ENCODE assay signal across 1 cellular context in the genomic region with DNA sequence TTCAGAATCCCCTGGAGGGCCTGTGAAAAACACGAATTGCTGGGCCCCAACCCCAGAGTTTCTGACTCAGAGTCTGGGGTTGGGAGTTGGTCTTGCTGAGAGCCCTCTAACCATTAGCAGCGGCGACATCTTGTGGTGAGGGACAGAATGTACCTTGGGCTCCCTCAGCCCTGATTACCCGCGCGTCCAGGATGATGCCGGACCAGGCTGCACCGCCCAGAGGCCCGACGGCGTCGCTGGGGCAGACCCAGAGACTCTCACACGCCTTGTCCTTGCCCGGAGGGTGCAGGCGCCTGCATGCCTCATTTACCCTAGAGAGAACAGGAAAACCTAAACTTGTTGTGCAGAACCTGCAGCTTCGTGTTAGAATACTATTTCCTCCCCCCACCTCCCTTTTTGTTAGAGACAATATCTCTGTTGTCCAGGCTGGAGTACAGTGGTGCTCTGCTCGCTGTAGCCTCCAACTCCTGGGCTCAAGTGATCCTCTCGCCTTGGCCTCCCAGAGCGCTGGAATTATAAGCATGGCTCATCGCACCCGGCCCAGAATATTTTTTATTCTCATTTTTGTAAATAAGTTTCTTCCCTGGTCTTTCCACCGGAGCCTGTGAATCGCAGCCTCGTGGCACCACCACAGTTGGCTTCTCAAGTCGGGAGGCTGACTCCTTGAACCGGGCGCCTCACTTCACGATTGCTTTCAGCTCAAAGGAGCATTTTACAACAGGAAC.
A peak's percentile ranks its signal among the peaks of the same experiment; 100 is the strongest.
TF ChIP-seq lines count a peak whose summit lies in the region.

No MANE protein-coding gene starts in this region.

TF ChIP-seq in HepG2, 621 proteins besides CTCF, POLR2A, EP300 and RAD21 (continued from another document):
- TF ChIP-seq, protein P1, sequence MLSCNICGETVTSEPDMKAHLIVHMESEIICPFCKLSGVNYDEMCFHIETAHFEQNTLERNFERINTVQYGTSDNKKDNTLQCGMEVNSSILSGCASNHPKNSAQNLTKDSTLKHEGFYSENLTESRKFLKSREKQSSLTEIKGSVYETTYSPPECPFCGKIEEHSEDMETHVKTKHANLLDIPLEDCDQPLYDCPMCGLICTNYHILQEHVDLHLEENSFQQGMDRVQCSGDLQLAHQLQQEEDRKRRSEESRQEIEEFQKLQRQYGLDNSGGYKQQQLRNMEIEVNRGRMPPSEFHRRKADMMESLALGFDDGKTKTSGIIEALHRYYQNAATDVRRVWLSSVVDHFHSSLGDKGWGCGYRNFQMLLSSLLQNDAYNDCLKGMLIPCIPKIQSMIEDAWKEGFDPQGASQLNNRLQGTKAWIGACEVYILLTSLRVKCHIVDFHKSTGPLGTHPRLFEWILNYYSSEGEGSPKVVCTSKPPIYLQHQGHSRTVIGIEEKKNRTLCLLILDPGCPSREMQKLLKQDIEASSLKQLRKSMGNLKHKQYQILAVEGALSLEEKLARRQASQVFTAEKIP (CRISPR knock-in tag; IDR thresholded peaks at IDR 0.05; ENCODE audit: borderline replicate concordance): no peak
- TF ChIP-seq TBX2 (CRISPR knock-in tag; IDR thresholded peaks at IDR 0.05; ENCODE audit: borderline replicate concordance) (peak; percentile 36; the same call in 1 of the 2 replicates), SMC3 (IDR thresholded peaks at IDR 0.05; ENCODE audit: low read length) (peak; percentile 73), ZNF749 (CRISPR knock-in tag; IDR thresholded peaks at IDR 0.05; ENCODE audit: borderline replicate concordance) (no peak), DR1 (CRISPR knock-in tag; IDR thresholded peaks at IDR 0.05) (no peak), RBM39 (IDR thresholded peaks at IDR 0.05; ENCODE audit: low read depth, low read length, poor library complexity, severe bottlenecking) (no peak), KDM5B (CRISPR knock-in tag; IDR thresholded peaks at IDR 0.05; ENCODE audit: borderline replicate concordance) (peak; percentile 55; the same call in 1 of the 2 replicates), ZNF777 (CRISPR knock-in tag; IDR thresholded peaks at IDR 0.05) (peak; percentile 98), ZNF614 (CRISPR knock-in tag; IDR thresholded peaks at IDR 0.05; ENCODE audit: borderline replicate concordance) (no peak), ATAD3A (CRISPR knock-in tag; IDR thresholded peaks at IDR 0.05) (no peak), SOX5 (CRISPR knock-in tag; IDR thresholded peaks at IDR 0.05; ENCODE audit: borderline replicate concordance) (peak; percentile 37; the same call in 1 of the 2 replicates), FOXA1 (IDR thresholded peaks at IDR 0.05) (no peak), FOXA1 (CRISPR knock-in tag; IDR thresholded peaks at IDR 0.05) (peak; percentile 28; the same call in 1 of the 2 replicates), GATAD1 (CRISPR knock-in tag; IDR thresholded peaks at IDR 0.05) (no peak), GFI1 (CRISPR knock-in tag; IDR thresholded peaks at IDR 0.05; ENCODE audit: borderline replicate concordance) (no peak), ZNF569 (CRISPR knock-in tag; IDR thresholded peaks at IDR 0.05; ENCODE audit: borderline replicate concordance) (no peak), HNRNPK (IDR thresholded peaks at IDR 0.05; ENCODE audit: low read depth, low read length, poor library complexity, severe bottlenecking) (no peak), BORCS8-MEF2B (CRISPR knock-in tag; IDR thresholded peaks at IDR 0.05) (peak; percentile 21; the same call in 1 of the 2 replicates), THAP11 (CRISPR knock-in tag; IDR thresholded peaks at IDR 0.05) (peak; percentile 27; the same call in 1 of the 2 replicates), ERF (CRISPR knock-in tag; IDR thresholded peaks at IDR 0.05) (0 out of 2 replicates have a peak, but pooled peaks have one; percentile 26), GATAD2A (CRISPR knock-in tag; IDR thresholded peaks at IDR 0.05) (peak; percentile 45; the same call in 1 of the 2 replicates), ATM (IDR thresholded peaks at IDR 0.05; ENCODE audit: borderline replicate concordance) (no peak), ZNF558 (CRISPR knock-in tag; IDR thresholded peaks at IDR 0.05; ENCODE audit: borderline replicate concordance) (no peak), BRD4 (CRISPR knock-in tag; IDR thresholded peaks at IDR 0.05) (no peak), GABPB1 (CRISPR knock-in tag; IDR thresholded peaks at IDR 0.05) (0 out of 2 replicates have a peak, but pooled peaks have one; percentile 26), THYN1 (CRISPR knock-in tag; IDR thresholded peaks at IDR 0.05; ENCODE audit: borderline replicate concordance, low read depth) (no peak), ELF3 (CRISPR knock-in tag; IDR thresholded peaks at IDR 0.05) (peak; percentile 26; the same call in 1 of the 2 replicates), XRCC5 (optimal IDR thresholded peaks at IDR 0.05; ENCODE audit: low read length) (peak; percentile 82), ZBTB20 (CRISPR knock-in tag; IDR thresholded peaks at IDR 0.05; ENCODE audit: borderline replicate concordance, low read depth) (no peak), ETV5 (CRISPR knock-in tag; IDR thresholded peaks at IDR 0.05; ENCODE audit: borderline replicate concordance) (no peak), ZNF768 (CRISPR knock-in tag; IDR thresholded peaks at IDR 0.05) (peak; percentile 65; the same call in 1 of the 2 replicates), ZNF629 (CRISPR knock-in tag; conservative IDR thresholded peaks at IDR 0.05) (no peak), ZNF510 (CRISPR knock-in tag; IDR thresholded peaks at IDR 0.05; ENCODE audit: low read depth) (no peak), FOXP1 (IDR thresholded peaks at IDR 0.05) (no peak), FOXP1 (CRISPR knock-in tag; IDR thresholded peaks at IDR 0.05) (peak; percentile 18; the same call in 1 of the 2 replicates), ZSCAN31 (CRISPR knock-in tag; IDR thresholded peaks at IDR 0.05; ENCODE audit: low read depth) (peak; percentile 59; the same call in 1 of the 2 replicates), FOXK1 (CRISPR knock-in tag; IDR thresholded peaks at IDR 0.05; ENCODE audit: borderline replicate concordance, low read depth) (peak; percentile 18; the same call in 1 of the 2 replicates), HNRNPLL (IDR thresholded peaks at IDR 0.05; ENCODE audit: low read depth, low read length, poor library complexity, severe bottlenecking) (peak; percentile 30)
- TF ChIP-seq, protein P2, sequence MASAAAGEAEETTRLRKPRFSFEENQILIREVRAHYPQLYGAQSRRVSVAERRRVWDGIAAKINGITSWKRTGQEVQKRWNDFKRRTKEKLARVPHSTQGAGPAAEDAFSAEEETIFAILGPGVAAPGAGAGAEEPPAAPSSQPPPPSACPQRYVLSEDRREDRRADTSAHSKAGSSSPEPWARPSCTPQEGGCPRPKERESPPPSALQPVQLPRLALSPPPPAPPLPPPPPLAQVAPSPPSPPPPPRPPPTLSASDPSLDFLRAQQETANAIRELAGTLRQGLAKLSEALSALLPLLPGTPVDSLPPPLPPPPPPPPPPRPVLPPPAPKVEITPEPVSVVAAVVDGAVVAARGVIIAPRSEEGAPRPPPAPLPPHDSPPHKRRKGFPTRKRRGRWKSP (CRISPR knock-in tag; IDR thresholded peaks at IDR 0.05): 0 out of 2 replicates have a peak, but pooled peaks have one; percentile 54
- TF ChIP-seq, protein P3, sequence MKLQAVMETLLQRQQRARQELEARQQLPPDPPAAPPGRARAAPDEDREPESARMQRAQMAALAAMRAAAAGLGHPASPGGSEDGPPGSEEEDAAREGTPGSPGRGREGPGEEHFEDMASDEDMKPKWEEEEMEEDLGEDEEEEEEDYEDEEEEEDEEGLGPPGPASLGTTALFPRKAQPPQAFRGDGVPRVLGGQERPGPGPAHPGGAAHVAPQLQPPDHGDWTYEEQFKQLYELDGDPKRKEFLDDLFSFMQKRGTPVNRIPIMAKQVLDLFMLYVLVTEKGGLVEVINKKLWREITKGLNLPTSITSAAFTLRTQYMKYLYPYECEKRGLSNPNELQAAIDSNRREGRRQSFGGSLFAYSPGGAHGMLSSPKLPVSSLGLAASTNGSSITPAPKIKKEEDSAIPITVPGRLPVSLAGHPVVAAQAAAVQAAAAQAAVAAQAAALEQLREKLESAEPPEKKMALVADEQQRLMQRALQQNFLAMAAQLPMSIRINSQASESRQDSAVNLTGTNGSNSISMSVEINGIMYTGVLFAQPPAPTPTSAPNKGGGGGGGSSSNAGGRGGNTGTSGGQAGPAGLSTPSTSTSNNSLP (IDR thresholded peaks at IDR 0.05; ENCODE audit: low read depth, low read length): peak; percentile 51; the same call in 1 of the 2 replicates
- TF ChIP-seq, protein P4, sequence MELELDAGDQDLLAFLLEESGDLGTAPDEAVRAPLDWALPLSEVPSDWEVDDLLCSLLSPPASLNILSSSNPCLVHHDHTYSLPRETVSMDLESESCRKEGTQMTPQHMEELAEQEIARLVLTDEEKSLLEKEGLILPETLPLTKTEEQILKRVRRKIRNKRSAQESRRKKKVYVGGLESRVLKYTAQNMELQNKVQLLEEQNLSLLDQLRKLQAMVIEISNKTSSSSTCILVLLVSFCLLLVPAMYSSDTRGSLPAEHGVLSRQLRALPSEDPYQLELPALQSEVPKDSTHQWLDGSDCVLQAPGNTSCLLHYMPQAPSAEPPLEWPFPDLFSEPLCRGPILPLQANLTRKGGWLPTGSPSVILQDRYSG (CRISPR knock-in tag; IDR thresholded peaks at IDR 0.05): no peak
- TF ChIP-seq, protein P5, sequence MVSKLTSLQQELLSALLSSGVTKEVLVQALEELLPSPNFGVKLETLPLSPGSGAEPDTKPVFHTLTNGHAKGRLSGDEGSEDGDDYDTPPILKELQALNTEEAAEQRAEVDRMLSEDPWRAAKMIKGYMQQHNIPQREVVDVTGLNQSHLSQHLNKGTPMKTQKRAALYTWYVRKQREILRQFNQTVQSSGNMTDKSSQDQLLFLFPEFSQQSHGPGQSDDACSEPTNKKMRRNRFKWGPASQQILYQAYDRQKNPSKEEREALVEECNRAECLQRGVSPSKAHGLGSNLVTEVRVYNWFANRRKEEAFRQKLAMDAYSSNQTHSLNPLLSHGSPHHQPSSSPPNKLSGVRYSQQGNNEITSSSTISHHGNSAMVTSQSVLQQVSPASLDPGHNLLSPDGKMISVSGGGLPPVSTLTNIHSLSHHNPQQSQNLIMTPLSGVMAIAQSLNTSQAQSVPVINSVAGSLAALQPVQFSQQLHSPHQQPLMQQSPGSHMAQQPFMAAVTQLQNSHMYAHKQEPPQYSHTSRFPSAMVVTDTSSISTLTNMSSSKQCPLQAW (CRISPR knock-in tag; IDR thresholded peaks at IDR 0.05): 0 out of 2 replicates have a peak, but pooled peaks have one; percentile 30
TF ChIP-seq in HepG2: peak in this region for 59.
